ENCODE assay signal across 1 cellular context in genomic region chr2:8622924-8623465, GRCh38.
TF ChIP-seq lines count a peak whose summit lies in the region.

No MANE protein-coding gene starts in this region.

TF ChIP-seq in GM23338, 12 proteins besides CTCF, POLR2A, EP300 and RAD21 (continued from another document):
- no peak for TF ChIP-seq ZNF462 (CRISPR knock-in tag; IDR thresholded peaks at IDR 0.05)
- TF ChIP-seq EZH2 (IDR thresholded peaks at IDR 0.05; ENCODE audit: low read depth, unreplicated experiment) = no peak
- no peak for TF ChIP-seq POLR2AphosphoS5 (IDR thresholded peaks at IDR 0.05; ENCODE audit: low read depth)
